In the genomic region with DNA sequence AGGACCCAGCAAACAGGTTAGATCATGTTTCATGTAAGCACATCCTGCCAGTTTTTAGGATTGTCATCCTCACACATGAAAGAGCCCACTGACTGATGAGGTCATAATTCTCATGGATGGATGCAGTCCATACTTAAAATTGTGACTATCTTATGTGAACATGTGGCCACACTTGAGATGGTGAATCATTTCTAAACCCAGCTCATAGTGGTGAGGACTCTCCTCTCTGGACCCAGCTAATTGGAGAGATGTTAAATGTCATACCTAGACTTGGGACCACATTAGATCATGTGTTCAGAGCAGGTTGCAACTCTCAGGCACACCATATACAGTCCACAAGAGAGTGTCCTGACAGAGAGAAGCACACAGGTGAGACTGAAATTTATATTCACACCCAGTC, we compare ENCODE assay signal across 24 cellular contexts. TPM values are rescaled to one million over a fixed set of nuclear protein-coding genes. Genes with fewer than 3 reads are reported as not detected.
DNase-seq lines count a peak whose midpoint lies in the region; ATAC-seq and TF ChIP-seq lines count a peak whose summit lies in the region.
"Had no signal": no experiment of that assay in that cellular context is flagged by ENCODE, and none has a peak within 500 bp of the region (broad histone marks: within the 10 kb centered on the region; RNA-seq: fewer than 3 reads in every experiment).

No MANE protein-coding gene starts in this region.

- no peak overlapping the region for H3K4me3 ChIP-seq in WERI-Rb-1 (ENCODE audit: low read depth, low read length)
- H3K4me3 ChIP-seq: body of pancreas, heart right ventricle, left ventricle myocardium inferior, tibial nerve had no signal

- TF ChIP-seq CTCF in WERI-Rb-1 (IDR thresholded peaks at IDR 0.05; ENCODE audit: low read depth, low read length), result no peak

- H3K9me3 Mint-ChIP-seq in activated T-cell treated with anti-CD3 and anti-CD28 coated beads, Interleukin-2, amount 50 U/mL, for 24 hours, result no peaks in the 10 kb centered on the region
- no peaks in the 10 kb centered on the region for H3K9me3 Mint-ChIP-seq in stimulated activated effector memory CD8-positive, alpha-beta T cell treated with anti-CD3 and anti-CD28 coated beads, Interleukin-12 subunit alpha, Interleukin-12 subunit beta, amount 100 ng/mL, for 72 hours
- H3K9me3 Mint-ChIP-seq: endodermal cell; mesothelial cell of epicardium; natural killer cell treated with Interleukin-12 subunit alpha and Interleukin-12 subunit beta and Interleukin-15 and Interleukin-18, amount 100 ng/mL, for 72 hours had no signal

- peaks cover 36% of the 10 kb centered on the region for H3K36me3 ChIP-seq in WERI-Rb-1

- H3K27ac Mint-ChIP-seq in activated T-cell treated with anti-CD3 and anti-CD28 coated beads, Interleukin-2, amount 50 U/mL, for 24 hours, result peak overlapping the region; percentile 74
- H3K27ac Mint-ChIP-seq in stimulated activated effector memory CD8-positive, alpha-beta T cell treated with anti-CD3 and anti-CD28 coated beads, Interleukin-12 subunit alpha, Interleukin-12 subunit beta, amount 100 ng/mL, for 72 hours, result no peak overlapping the region
- no peak overlapping the region for H3K27ac Mint-ChIP-seq in T-helper 17 cell
- H3K27ac Mint-ChIP-seq: activated naive CD8-positive, alpha-beta T cell treated with anti-CD3 and anti-CD28 coated beads, Interleukin-2, amount 10 ng/mL, durations not matched to agents 7 days and 5 days; endodermal cell; mesothelial cell of epicardium; natural killer cell treated with Interleukin-12 subunit alpha and Interleukin-12 subunit beta and Interleukin-15 and Interleukin-18, amount 100 ng/mL, for 72 hours had no signal

- H3K4me1 Mint-ChIP-seq in activated T-cell treated with anti-CD3 and anti-CD28 coated beads, Interleukin-2, amount 50 U/mL, for 24 hours (ENCODE audit: low read depth), result peaks cover 24% of the 10 kb centered on the region
- peaks cover 29% of the 10 kb centered on the region for H3K4me1 Mint-ChIP-seq in stimulated activated effector memory CD8-positive, alpha-beta T cell treated with anti-CD3 and anti-CD28 coated beads, Interleukin-12 subunit alpha, Interleukin-12 subunit beta, amount 100 ng/mL, for 72 hours
- H3K4me1 Mint-ChIP-seq in T-helper 17 cell, result peaks cover 13% of the 10 kb centered on the region
- H3K4me1 Mint-ChIP-seq: activated naive CD8-positive, alpha-beta T cell treated with anti-CD3 and anti-CD28 coated beads, Interleukin-2, amount 10 ng/mL, durations not matched to agents 7 days and 5 days; endodermal cell; mesothelial cell of epicardium had no signal

- no peak overlapping the region for H3K4me3 Mint-ChIP-seq in activated T-cell treated with anti-CD3 and anti-CD28 coated beads, Interleukin-2, amount 50 U/mL, for 24 hours
- H3K4me3 Mint-ChIP-seq in stimulated activated effector memory CD8-positive, alpha-beta T cell treated with anti-CD3 and anti-CD28 coated beads, Interleukin-12 subunit alpha, Interleukin-12 subunit beta, amount 100 ng/mL, for 72 hours, result no peak overlapping the region
- no peak overlapping the region for H3K4me3 Mint-ChIP-seq in T-helper 17 cell
- H3K4me3 Mint-ChIP-seq: activated naive CD8-positive, alpha-beta T cell treated with anti-CD3 and anti-CD28 coated beads, Interleukin-2, amount 10 ng/mL, durations not matched to agents 7 days and 5 days; endodermal cell; mesothelial cell of epicardium; natural killer cell treated with Interleukin-12 subunit alpha and Interleukin-12 subunit beta and Interleukin-15 and Interleukin-18, amount 100 ng/mL, for 72 hours had no signal

- H3K27ac ChIP-seq in WERI-Rb-1, result no peak overlapping the region
- H3K27ac ChIP-seq: body of pancreas, heart right ventricle, left ventricle myocardium inferior, tibial nerve had no signal

- no peaks in the 10 kb centered on the region for H3K27me3 ChIP-seq in WERI-Rb-1 (ENCODE audit: insufficient read depth, low read depth, severe bottlenecking)
- H3K27me3 ChIP-seq: body of pancreas, heart right ventricle, tibial nerve had no signal

- H3K9me3 ChIP-seq in T-helper 17 cell (ENCODE audit: control insufficient read depth, low read length, poor library complexity, severe bottlenecking) (no peaks in the 10 kb centered on the region), WERI-Rb-1 (ENCODE audit: severe bottlenecking) (no peaks in the 10 kb centered on the region)
- H3K9me3 ChIP-seq: body of pancreas, heart right ventricle, left ventricle myocardium inferior, tibial nerve had no signal

- no peak for DNase-seq in activated T-cell treated with anti-CD3 and anti-CD28 coated beads, Interleukin-2, amount 50 U/mL, for 24 hours
- DNase-seq in activated T-cell treated with anti-CD3 and anti-CD28 coated beads, Interleukin-2, amount 50 U/mL, for 1 hour, result no peak
- DNase-seq in RPMI7951 (ENCODE audit: low read depth) (peak; percentile 13), T-helper 17 cell (no peak), WERI-Rb-1 (no peak)
- DNase-seq in stimulated activated effector memory CD8-positive, alpha-beta T cell treated with anti-CD3 and anti-CD28 coated beads, Interleukin-12 subunit alpha, Interleukin-12 subunit beta, amount 100 ng/mL, for 72 hours (ENCODE audit: low spot score in 2 of 2), result no peak
- no peak for DNase-seq in central memory CD4-positive, alpha-beta T cell
- DNase-seq: activated CD4-positive, alpha-beta T cell treated with anti-CD3 and anti-CD28 coated beads, Interleukin-2, amount 50 U/mL, for 1 hour; activated naive CD8-positive, alpha-beta T cell treated with anti-CD3 and anti-CD28 coated beads, Interleukin-2, amount 10 ng/mL, durations not matched to agents 7 days and 5 days; body of pancreas; DMS 273 treated with DMSO at 0.1 percent for 48 hours; endodermal cell; heart right ventricle; left ventricle myocardium inferior; NCI-H2107; NCI-H748 treated with DMSO at 0.1 percent for 48 hours; posterior cingulate gyrus; SIG-M5; stimulated activated naive CD4-positive, alpha-beta T cell treated with Interleukin-2 at 50 U/mL for 16 hours; T-helper 1 cell had no signal

- peaks cover 79% of the 10 kb centered on the region for H3K36me3 Mint-ChIP-seq in activated T-cell treated with anti-CD3 and anti-CD28 coated beads, Interleukin-2, amount 50 U/mL, for 24 hours (ENCODE audit: low read depth)
- H3K36me3 Mint-ChIP-seq in stimulated activated effector memory CD8-positive, alpha-beta T cell treated with anti-CD3 and anti-CD28 coated beads, Interleukin-12 subunit alpha, Interleukin-12 subunit beta, amount 100 ng/mL, for 72 hours, result peaks cover 34% of the 10 kb centered on the region
- peaks cover 13% of the 10 kb centered on the region for H3K36me3 Mint-ChIP-seq in T-helper 17 cell (ENCODE audit: low read depth)

- peak; percentile 62 for ATAC-seq in GM18868 (IDR thresholded peaks at IDR 0.05; ENCODE audit: unreplicated experiment)
- peak; percentile 58 for ATAC-seq in stimulated activated effector memory CD8-positive, alpha-beta T cell treated with anti-CD3 and anti-CD28 coated beads, Interleukin-12 subunit alpha, Interleukin-12 subunit beta, amount 100 ng/mL, for 72 hours
- ATAC-seq in T-helper 17 cell, result no peak
- ATAC-seq: body of pancreas, heart right ventricle had no signal

- no peaks in the 10 kb centered on the region for H3K27me3 Mint-ChIP-seq in activated T-cell treated with anti-CD3 and anti-CD28 coated beads, Interleukin-2, amount 50 U/mL, for 24 hours
- H3K27me3 Mint-ChIP-seq in T-helper 17 cell, result no peaks in the 10 kb centered on the region
- H3K27me3 Mint-ChIP-seq: activated naive CD8-positive, alpha-beta T cell treated with anti-CD3 and anti-CD28 coated beads, Interleukin-2, amount 10 ng/mL, durations not matched to agents 7 days and 5 days; natural killer cell treated with Interleukin-12 subunit alpha and Interleukin-12 subunit beta and Interleukin-15 and Interleukin-18, amount 100 ng/mL, for 72 hours had no signal

RNA-seq across cellular contexts. Expression of a gene that starts 24.8 kb away (rescaled TPM):
- 11.4 and 12.5 TPM in 2 replicates for total RNA-seq in RPMI7951 (2014; rRNA removed; shearing (Covaris generic))
- total RNA-seq in T-helper 17 cell, result 10 to 100 TPM in 1 of 2 donors, 1 to 10 TPM in 1; 8.4 to 12.0 TPM
